ENCODE assay signal across 14 cellular contexts in genomic region chr22:36860438-36860820, GRCh38. TPM values are rescaled to one million over a fixed set of nuclear protein-coding genes. Genes with fewer than 3 reads are reported as not detected.
DNase-seq lines count a peak whose midpoint lies in the region; ATAC-seq and TF ChIP-seq lines count a peak whose summit lies in the region.
"Had no signal": no experiment of that assay in that cellular context is flagged by ENCODE, and none has a peak within 500 bp of the region (broad histone marks: within the 10 kb centered on the region; RNA-seq: fewer than 3 reads in every experiment).

No MANE protein-coding gene starts in this region.

- H3K27ac ChIP-seq in upper lobe of right lung, result peak overlapping the region; percentile 87
- H3K27ac ChIP-seq: epithelial cell of prostate had no signal

- intact Hi-C loops in upper lobe of right lung (cut with DNase I), result no loop called here

- H3K27me3 Mint-ChIP-seq in activated naive CD4-positive, alpha-beta T cell treated with anti-CD3 and anti-CD28 coated beads, Interleukin-2, amount 50 U/mL, for 24 hours, result peaks cover 2% of the 10 kb centered on the region
- peaks cover 7% of the 10 kb centered on the region for H3K27me3 Mint-ChIP-seq in T-helper 17 cell
- peaks cover 9 to 13% of the 10 kb centered on the region in 2 donors for H3K27me3 Mint-ChIP-seq in effector memory CD8-positive, alpha-beta T cell

- no peak for TF ChIP-seq CTCF in upper lobe of right lung (IDR thresholded peaks at IDR 0.05)

- ATAC-seq in T-helper 17 cell (no peak), upper lobe of right lung (no peak), GM21825 (IDR thresholded peaks at IDR 0.05; ENCODE audit: unreplicated experiment) (no peak), GM21529 (IDR thresholded peaks at IDR 0.05; ENCODE audit: unreplicated experiment) (no peak)
- ATAC-seq in effector memory CD8-positive, alpha-beta T cell (replicated peaks), result no peak

- H3K27ac Mint-ChIP-seq in activated naive CD4-positive, alpha-beta T cell treated with anti-CD3 and anti-CD28 coated beads, Interleukin-2, amount 50 U/mL, for 24 hours, result peak overlapping the region; percentile 6
- peak overlapping the region; percentile 93 for H3K27ac Mint-ChIP-seq in T-helper 17 cell
- H3K27ac Mint-ChIP-seq in effector memory CD8-positive, alpha-beta T cell, result peak overlapping the region; percentile 70 to 92

- no peak overlapping the region for H3K4me3 ChIP-seq in upper lobe of right lung

- peaks cover 6% of the 10 kb centered on the region for H3K4me1 Mint-ChIP-seq in activated naive CD4-positive, alpha-beta T cell treated with anti-CD3 and anti-CD28 coated beads, Interleukin-2, amount 50 U/mL, for 24 hours
- H3K4me1 Mint-ChIP-seq in T-helper 17 cell, result peaks cover 35% of the 10 kb centered on the region
- peaks cover 16 to 19% of the 10 kb centered on the region in 2 donors for H3K4me1 Mint-ChIP-seq in effector memory CD8-positive, alpha-beta T cell (ENCODE audit: low read depth in 2 of 2)

- H3K36me3 Mint-ChIP-seq in activated naive CD4-positive, alpha-beta T cell treated with anti-CD3 and anti-CD28 coated beads, Interleukin-2, amount 50 U/mL, for 24 hours, result no peaks in the 10 kb centered on the region
- H3K36me3 Mint-ChIP-seq in T-helper 17 cell (ENCODE audit: low read depth), result peaks cover 13% of the 10 kb centered on the region
- H3K36me3 Mint-ChIP-seq in effector memory CD8-positive, alpha-beta T cell (ENCODE audit: insufficient read depth), result no peaks in the 10 kb centered on the region

- H3K9me3 ChIP-seq in T-helper 17 cell (ENCODE audit: control insufficient read depth, low read length, poor library complexity, severe bottlenecking) (no peaks in the 10 kb centered on the region), upper lobe of right lung (no peaks in the 10 kb centered on the region)

- no peaks in the 10 kb centered on the region for H3K36me3 ChIP-seq in upper lobe of right lung

- no peak for DNase-seq in activated naive CD4-positive, alpha-beta T cell treated with anti-CD3 and anti-CD28 coated beads, Interleukin-2, amount 50 U/mL, for 16 hours
- DNase-seq in T-helper 17 cell (no peak), upper lobe of right lung (peak; percentile 21), anterior cingulate cortex (lab: John Stamatoyannopoulos, UW) (no peak)
- no peak for DNase-seq in effector memory CD8-positive, alpha-beta T cell
- DNase-seq: DMS79 treated with DMSO at 0.1 percent for 48 hours, NCI-H146, NCI-H510A had no signal

- H3K4me1 ChIP-seq in upper lobe of right lung, result peaks cover 16% of the 10 kb centered on the region

- no peaks in the 10 kb centered on the region for H3K9me3 Mint-ChIP-seq in activated naive CD4-positive, alpha-beta T cell treated with anti-CD3 and anti-CD28 coated beads, Interleukin-2, amount 50 U/mL, for 24 hours
- no peaks in the 10 kb centered on the region for H3K9me3 Mint-ChIP-seq in effector memory CD8-positive, alpha-beta T cell

- H3K27me3 ChIP-seq in upper lobe of right lung, result no peaks in the 10 kb centered on the region

- no peak overlapping the region for H3K4me3 Mint-ChIP-seq in activated naive CD4-positive, alpha-beta T cell treated with anti-CD3 and anti-CD28 coated beads, Interleukin-2, amount 50 U/mL, for 24 hours
- peak overlapping the region; percentile 93 for H3K4me3 Mint-ChIP-seq in T-helper 17 cell
- H3K4me3 Mint-ChIP-seq in effector memory CD8-positive, alpha-beta T cell, result peak overlapping the region; percentile 40 to 68

RNA-seq across cellular contexts. Expression of gene NCF4, which starts 0.4 kb away (rescaled TPM):
- total RNA-seq in T-helper 17 cell (10 to 100 TPM; 31.7 to 37.1 TPM), upper lobe of right lung (37.0 TPM)
- total RNA-seq: chondrocyte had no signal

RNA-seq across cellular contexts. Expression of gene PVALB, which starts 43.6 kb away (rescaled TPM):
- 1 to 10 TPM in 1 of 2 donors, not detected in 1; 7.4 TPM for total RNA-seq in T-helper 17 cell
- 2.5 TPM for total RNA-seq in upper lobe of right lung
- total RNA-seq: chondrocyte, mucosa of gallbladder had no signal

RNA-seq across cellular contexts. Expression of gene CSF2RB, which starts 53.0 kb away (rescaled TPM):
- total RNA-seq in T-helper 17 cell (1 to 10 TPM; 5.1 to 8.0 TPM), upper lobe of right lung (27.2 TPM)

Comparison
In these comparisons a context has a peak if more than half of its experiments do, and no peak if none do; other contexts are left out.
1. H3K27ac Mint-ChIP-seq: peak in every context shown above with its lines; median percentile 93 in T-helper 17 cell; 81 in effector memory CD8-positive, alpha-beta T cell; 6 in activated naive CD4-positive, alpha-beta T cell treated with anti-CD3 and anti-CD28 coated beads, Interleukin-2, amount 50 U/mL, for 24 hours.